24 cellular contexts compared by ENCODE assay signal in genomic region chr3:56324473-56324872, GRCh38.
"Had no signal": no experiment of that assay in that cellular context is flagged by ENCODE, and none has a peak within 500 bp of the region (broad histone marks: within the 10 kb centered on the region; RNA-seq: fewer than 3 reads in every experiment).

No MANE protein-coding gene starts in this region.

- H3K4me1 Mint-ChIP-seq: activated CD4-positive, alpha-beta T cell treated with anti-CD3 and anti-CD28 coated beads, Interleukin-2, amount 10 ng/mL, durations not matched to agents 24 days and 14 days; activated T-helper 17 cell treated with anti-CD3 and anti-CD28 coated beads, Interleukin-2, amount 50 U/mL, for 72 hours had no signal

- H3K9me3 Mint-ChIP-seq: activated B cell treated with CpG ODN at 0.5 μM for 24 hours; activated CD4-positive, alpha-beta T cell treated with anti-CD3 and anti-CD28 coated beads, Interleukin-2, amount 10 ng/mL, durations not matched to agents 24 days and 14 days; activated naive CD4-positive, alpha-beta T cell treated with anti-CD3 and anti-CD28 coated beads for 36 hours; activated T-helper 17 cell treated with anti-CD3 and anti-CD28 coated beads, Interleukin-2, amount 50 U/mL, for 72 hours; T-helper 1 cell treated with Interleukin-12 subunit alpha and Interleukin-12 subunit beta and Interleukin-4 antibody, amounts not matched to agents 30 μg/mL and 1 μg/mL, for 36 hours had no signal

- H3K9me3 ChIP-seq: Peyer's patch had no signal

- H3K27me3 ChIP-seq: Peyer's patch had no signal

- H3K4me3 ChIP-seq: K562, Peyer's patch had no signal

- FAIRE-seq: K562, TTC549 had no signal

- H3K36me3 ChIP-seq: Peyer's patch had no signal

- H3K27me3 Mint-ChIP-seq: activated B cell treated with CpG ODN at 0.5 μM for 24 hours; activated naive CD8-positive, alpha-beta T cell had no signal

- H3K4me3 Mint-ChIP-seq: activated B cell treated with CpG ODN at 0.5 μM for 24 hours; activated CD4-positive, alpha-beta T cell treated with anti-CD3 and anti-CD28 coated beads, Interleukin-2, amount 10 ng/mL, durations not matched to agents 24 days and 14 days; activated naive CD4-positive, alpha-beta T cell treated with anti-CD3 and anti-CD28 coated beads for 36 hours; activated naive CD8-positive, alpha-beta T cell; activated T-helper 17 cell treated with anti-CD3 and anti-CD28 coated beads, Interleukin-2, amount 50 U/mL, for 72 hours; T-helper 1 cell treated with Interleukin-12 subunit alpha and Interleukin-12 subunit beta and Interleukin-4 antibody, amounts not matched to agents 30 μg/mL and 1 μg/mL, for 36 hours had no signal

- H3K4me1 ChIP-seq: Peyer's patch had no signal

- DNase-seq: activated B cell treated with CpG ODN at 0.5 μM for 24 hours; activated CD4-positive, alpha-beta T cell treated with anti-CD3 and anti-CD28 coated beads for 1 hour; activated CD4-positive, alpha-beta T cell treated with anti-CD3 and anti-CD28 coated beads, Interleukin-2, amount 10 ng/mL, durations not matched to agents 24 days and 14 days; activated CD4-positive, alpha-beta T cell treated with anti-CD3 and anti-CD28 coated beads, Interleukin-2, amount 50 U/mL, for 48 hours; activated gamma-delta T cell; activated naive CD4-positive, alpha-beta T cell treated with anti-CD3 and anti-CD28 coated beads for 36 hours; activated T-cell treated with anti-CD3 and anti-CD28 coated beads for 4 hours; activated T-cell treated with anti-CD3 and anti-CD28 coated beads, Interleukin-2, amount 50 U/mL, for 48 hours; Karpas-422; MM.1S; NCI-H1105 treated with DMSO at 0.1 percent for 48 hours; NCI-H1436 treated with DMSO at 0.1 percent for 48 hours; NCI-H187; NCI-H2081; NCI-H510A treated with DMSO at 0.1 percent for 48 hours; NCI-H69; Peyer's patch; SHP77 treated with DMSO at 0.1 percent for 48 hours; T-helper 9 cell had no signal

- H3K27ac ChIP-seq: Peyer's patch had no signal

- H3K36me3 Mint-ChIP-seq: activated naive CD8-positive, alpha-beta T cell had no signal

- H3K27ac Mint-ChIP-seq: activated B cell treated with CpG ODN at 0.5 μM for 24 hours; activated CD4-positive, alpha-beta T cell treated with anti-CD3 and anti-CD28 coated beads, Interleukin-2, amount 10 ng/mL, durations not matched to agents 24 days and 14 days; activated naive CD4-positive, alpha-beta T cell treated with anti-CD3 and anti-CD28 coated beads for 36 hours; activated naive CD8-positive, alpha-beta T cell; activated T-helper 17 cell treated with anti-CD3 and anti-CD28 coated beads, Interleukin-2, amount 50 U/mL, for 72 hours; T-helper 1 cell treated with Interleukin-12 subunit alpha and Interleukin-12 subunit beta and Interleukin-4 antibody, amounts not matched to agents 30 μg/mL and 1 μg/mL, for 36 hours had no signal

- ATAC-seq: activated T-helper 17 cell treated with anti-CD3 and anti-CD28 coated beads, Interleukin-2, amount 50 U/mL, for 72 hours; K562 had no signal
